14 cellular contexts compared by ENCODE assay signal in the genomic region with DNA sequence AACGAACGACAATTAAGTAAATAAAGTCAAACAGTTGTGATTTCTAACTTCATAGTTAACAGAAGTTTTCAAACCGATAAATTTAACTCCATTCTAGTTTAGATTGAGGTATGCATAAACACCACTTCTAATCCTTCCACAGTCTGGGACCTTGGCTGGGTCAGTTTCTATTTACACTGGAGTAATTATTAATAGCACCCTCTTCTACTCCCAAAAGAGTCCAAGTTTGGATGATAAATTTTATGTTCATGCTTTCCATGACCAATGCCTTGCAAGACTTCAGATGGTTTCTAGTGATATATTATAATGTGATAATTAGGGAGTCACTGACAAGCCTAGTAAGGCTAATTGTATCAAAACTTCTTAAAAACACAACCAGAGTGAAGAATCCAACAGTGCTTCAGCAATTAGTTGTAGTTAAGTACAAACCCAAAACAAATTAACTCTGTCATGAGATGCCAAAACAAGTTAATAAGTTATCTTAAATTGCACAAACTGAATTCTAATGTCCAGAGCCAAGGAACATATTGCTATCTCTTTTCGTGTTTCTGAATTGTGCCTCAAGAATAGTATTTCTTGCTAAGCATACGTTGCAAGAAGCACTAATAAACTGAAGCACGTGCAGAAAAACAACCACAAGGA.
A peak's percentile ranks its signal among the peaks of the same experiment; 100 is the strongest.
DNase-seq lines count a peak whose midpoint lies in the region; ATAC-seq, FAIRE-seq and TF ChIP-seq lines count a peak whose summit lies in the region.
"Had no signal": no experiment of that assay in that cellular context is flagged by ENCODE, and none has a peak within 500 bp of the region (broad histone marks: within the 10 kb centered on the region; RNA-seq: fewer than 3 reads in every experiment).

No MANE protein-coding gene starts in this region.

- peaks cover 3 to 62% (median 35%) of the 10 kb centered on the region in 9 donors for H3K4me1 ChIP-seq in heart right ventricle
- H3K4me1 ChIP-seq in sigmoid colon = peaks cover 0 to 46% (median 31%) of the 10 kb centered on the region in 4 donors

- no peak for TF ChIP-seq CTCF in heart right ventricle (IDR thresholded peaks at IDR 0.05)
- no peak for TF ChIP-seq CTCF in sigmoid colon (IDR thresholded peaks at IDR 0.05)

- H3K9ac ChIP-seq in SK-N-MC (ENCODE audit: insufficient read length) = no peak overlapping the region

- no peak for TF ChIP-seq POLR2A in GM12891 (IDR thresholded peaks at IDR 0.05; ENCODE audit: low read depth, low read length)
- no peak for TF ChIP-seq POLR2A in sigmoid colon (IDR thresholded peaks at IDR 0.05)

- peak in 3 of 8 donors; percentile 28 to 66 (median 32) for ATAC-seq in heart right ventricle
- ATAC-seq in GM21515 (IDR thresholded peaks at IDR 0.05; ENCODE audit: unreplicated experiment) = no peak
- no peak for ATAC-seq in GM18498 (IDR thresholded peaks at IDR 0.05; ENCODE audit: unreplicated experiment)

- H3K27ac ChIP-seq in SK-N-MC = peak overlapping the region; percentile 96
- peak overlapping the region in 9 of 10 donors; percentile 11 to 76 (median 33) for H3K27ac ChIP-seq in heart right ventricle
- peak overlapping the region in 3 of 4 donors; percentile 28 to 60 (median 47) for H3K27ac ChIP-seq in sigmoid colon

- H3K4me3 ChIP-seq in SK-N-MC = peak overlapping the region; percentile 69
- H3K4me3 ChIP-seq in heart right ventricle = peak overlapping the region in 1 of 10 donors; percentile 8
- H3K4me3 ChIP-seq in sigmoid colon = no peak overlapping the region

- no peak for TF ChIP-seq EP300 in sigmoid colon (IDR thresholded peaks at IDR 0.05)

- no peaks in the 10 kb centered on the region for H3K27me3 ChIP-seq in heart right ventricle
- H3K27me3 ChIP-seq in sigmoid colon = no peaks in the 10 kb centered on the region

- H3K9me3 ChIP-seq in SK-N-MC (ENCODE audit: low read depth, low read length) = no peaks in the 10 kb centered on the region
- no peaks in the 10 kb centered on the region for H3K9me3 ChIP-seq in heart right ventricle
- H3K9me3 ChIP-seq in sigmoid colon = no peaks in the 10 kb centered on the region

- H3K36me3 ChIP-seq in SK-N-MC (ENCODE audit: insufficient read depth, low read length) = no peaks in the 10 kb centered on the region
- no peaks in the 10 kb centered on the region for H3K36me3 ChIP-seq in heart right ventricle
- H3K36me3 ChIP-seq in sigmoid colon = no peaks in the 10 kb centered on the region

- intact Hi-C loops in heart right ventricle (cut with DNase I) (no loop called here), sigmoid colon (cut with DNase I) (no loop called here)

- peak; percentile 26 for FAIRE-seq in GM12891 (lab: Jason Lieb, UNC)
- FAIRE-seq: RCC 7860 had no signal

- DNase-seq in GM12891 (ENCODE audit: insufficient read length, low spot score) = no peak
- DNase-seq in SK-N-MC (ENCODE audit: low read depth, low spot score) = no peak
- no peak for DNase-seq in heart right ventricle
- DNase-seq in sigmoid colon = no peak
- no peak for DNase-seq in NOMO-1 treated with dmso at 0.1 percent for 144 hours (lab: John Stamatoyannopoulos, UW; ENCODE audit: unreplicated experiment)
- DNase-seq: activated CD4-positive, alpha-beta T cell treated with anti-CD3 and anti-CD28 coated beads, Interleukin-2, amount 50 U/mL, for 1 hour; activated effector memory CD4-positive, alpha-beta T cell treated with Interleukin-2 at 50 U/mL for 16 hours; CD8-positive, alpha-beta memory T cell; central memory CD4-positive, alpha-beta T cell; NCI-H2081 treated with DMSO at 0.1 percent for 48 hours; NCI-H82 had no signal

- 45 to 51% methylated on average over 6 of the region's 6 CpGs for WGBS in heart right ventricle, 2 donors
- 61 to 63% methylated on average over 6 of the region's 6 CpGs for WGBS in sigmoid colon, 2 donors

TF ChIP-seq in GM12891, 5 proteins besides CTCF, POLR2A, EP300 and RAD21:
- TF ChIP-seq POLR2AphosphoS5 (IDR thresholded peaks at IDR 0.05; ENCODE audit: low read depth, low read length) = no peak
- no peak for TF ChIP-seq PAX5 (IDR thresholded peaks at IDR 0.05; ENCODE audit: insufficient read depth, low read length, severe bottlenecking)
- TF ChIP-seq TAF1 (IDR thresholded peaks at IDR 0.05; ENCODE audit: low read depth, low read length) = no peak
- TF ChIP-seq SPI1 (IDR thresholded peaks at IDR 0.05; ENCODE audit: low read depth, low read length) = no peak
- no peak for TF ChIP-seq POU2F2 (IDR thresholded peaks at IDR 0.05; ENCODE audit: low read depth, low read length)

Comparison
In these comparisons a context has a peak if more than half of its experiments do, and no peak if none do; other contexts are left out.
1. H3K27ac ChIP-seq: peak in every context shown above with its lines; median percentile 96 in SK-N-MC; 47 in sigmoid colon; 33 in heart right ventricle.